9 cellular contexts compared by ENCODE assay signal in the genomic region with DNA sequence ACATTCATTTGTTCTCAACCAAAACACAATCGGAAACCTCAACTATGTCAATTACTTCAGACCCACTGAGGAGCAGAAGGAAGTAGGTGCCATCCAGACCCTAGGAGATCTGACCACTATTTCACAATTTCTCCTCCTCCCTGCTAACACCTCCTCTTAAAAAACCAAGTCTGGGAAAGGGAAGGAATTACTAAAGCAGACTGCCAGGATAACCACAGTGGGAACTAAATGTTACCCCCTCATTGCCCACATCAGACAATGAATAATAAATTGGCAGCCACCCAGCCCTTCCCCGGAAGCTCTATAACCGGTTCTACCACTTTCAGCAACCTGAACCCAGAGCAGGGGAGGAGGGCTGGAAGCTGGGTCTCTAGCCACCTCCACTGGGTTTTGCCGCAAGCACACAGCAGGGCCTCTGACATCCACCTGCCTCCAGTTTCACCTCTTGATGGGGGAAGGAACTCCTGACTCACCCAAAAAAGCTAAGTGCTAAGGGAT. TPM values are rescaled to one million over a fixed set of nuclear protein-coding genes. Genes with fewer than 3 reads are reported as not detected.
A peak's percentile ranks its signal among the peaks of the same experiment; 100 is the strongest.
DNase-seq lines count a peak whose midpoint lies in the region; ATAC-seq, FAIRE-seq and TF ChIP-seq lines count a peak whose summit lies in the region.
"Had no signal": no experiment of that assay in that cellular context is flagged by ENCODE, and none has a peak within 500 bp of the region (broad histone marks: within the 10 kb centered on the region; RNA-seq: fewer than 3 reads in every experiment).

No MANE protein-coding gene starts in this region.

- H3K4me3 ChIP-seq in AG09309 (ENCODE audit: control insufficient read depth, low read depth, low read length) (no peak overlapping the region), bronchial epithelial cell (ENCODE audit: low read depth, low read length) (no peak overlapping the region), vagina (no peak overlapping the region)

- peak; percentile 69 to 72 for ATAC-seq in naive thymus-derived CD8-positive, alpha-beta T cell
- no peak for ATAC-seq in sciatic nerve
- ATAC-seq in HG03280 (IDR thresholded peaks at IDR 0.05; ENCODE audit: unreplicated experiment), result no peak

- peak; percentile 23 for FAIRE-seq in bronchial epithelial cell (lab: Jason Lieb, UNC)

- no peak for TF ChIP-seq CTCF in AG09309 (IDR thresholded peaks at IDR 0.05; ENCODE audit: control insufficient read depth, insufficient read depth, low read depth, low read length, missing control alignments)
- TF ChIP-seq CTCF in bronchial epithelial cell (IDR thresholded peaks at IDR 0.05; ENCODE audit: insufficient read depth, low read length, severe bottlenecking), result no peak
- no peak for TF ChIP-seq CTCF in vagina (IDR thresholded peaks at IDR 0.05)

- H3K9me3 ChIP-seq in vagina, result no peaks in the 10 kb centered on the region

- H3K36me3 ChIP-seq in bronchial epithelial cell (ENCODE audit: control insufficient read depth, insufficient read depth, low read length) (no peaks in the 10 kb centered on the region), vagina (no peaks in the 10 kb centered on the region)

- DNase-seq in AG09309 (ENCODE audit: low read depth) (peak; percentile 83), LoVo (ENCODE audit: low spot score) (peak; percentile 96), bronchial epithelial cell (ENCODE audit: low read depth) (peak; percentile 97), vagina (ENCODE audit: extremely low spot score in 2 of 2) (no peak), sciatic nerve (ENCODE audit: low spot score) (no peak)
- DNase-seq in T-helper 2 cell treated with Interferon-gamma antibody and Interleukin-4, amounts not matched to agents 5 μg/mL and 100 μg/mL, for 36 hours (ENCODE audit: low spot score), result no peak
- peak in 6 of 10 donors; percentile 19 to 49 (median 44) for DNase-seq in naive thymus-derived CD8-positive, alpha-beta T cell

- H3K27ac ChIP-seq in vagina, result peak overlapping the region; percentile 24

- H3K27me3 ChIP-seq in bronchial epithelial cell (ENCODE audit: control insufficient read depth, insufficient read depth, low read length) (no peaks in the 10 kb centered on the region), vagina (no peaks in the 10 kb centered on the region)

- H3K4me3 Mint-ChIP-seq in T-helper 2 cell treated with Interferon-gamma antibody and Interleukin-4, amounts not matched to agents 5 μg/mL and 100 μg/mL, for 36 hours, result peak overlapping the region; percentile 1
- peak overlapping the region in 9 of 10 donors; percentile 2 to 70 (median 45) for H3K4me3 Mint-ChIP-seq in naive thymus-derived CD8-positive, alpha-beta T cell
- H3K4me3 Mint-ChIP-seq: brain had no signal

- peak overlapping the region; percentile 56 for H3K27ac Mint-ChIP-seq in T-helper 2 cell treated with Interferon-gamma antibody and Interleukin-4, amounts not matched to agents 5 μg/mL and 100 μg/mL, for 36 hours
- H3K27ac Mint-ChIP-seq in naive thymus-derived CD8-positive, alpha-beta T cell, result peak overlapping the region in 4 of 10 donors; percentile 34 to 70 (median 64)

- intact Hi-C loops in vagina (cut with DNase I) (no loop called here), sciatic nerve (cut with DNase I) (no loop called here)

- peaks cover 24% of the 10 kb centered on the region for H3K4me1 Mint-ChIP-seq in T-helper 2 cell treated with Interferon-gamma antibody and Interleukin-4, amounts not matched to agents 5 μg/mL and 100 μg/mL, for 36 hours (ENCODE audit: low read depth)
- H3K4me1 Mint-ChIP-seq in naive thymus-derived CD8-positive, alpha-beta T cell, result peaks cover 16 to 31% (median 27%) of the 10 kb centered on the region in 4 donors

- H3K9me3 Mint-ChIP-seq in T-helper 2 cell treated with Interferon-gamma antibody and Interleukin-4, amounts not matched to agents 5 μg/mL and 100 μg/mL, for 36 hours, result no peaks in the 10 kb centered on the region
- no peaks in the 10 kb centered on the region for H3K9me3 Mint-ChIP-seq in naive thymus-derived CD8-positive, alpha-beta T cell
- H3K9me3 Mint-ChIP-seq: brain had no signal

- H3K4me1 ChIP-seq in vagina, result peaks cover 32% of the 10 kb centered on the region

- TF ChIP-seq POLR2A in vagina (IDR thresholded peaks at IDR 0.05), result no peak

- peaks cover 4% of the 10 kb centered on the region for H3K36me3 Mint-ChIP-seq in T-helper 2 cell treated with Interferon-gamma antibody and Interleukin-4, amounts not matched to agents 5 μg/mL and 100 μg/mL, for 36 hours (ENCODE audit: low read depth)
- peaks cover 0 to 20% (median 4%) of the 10 kb centered on the region in 3 donors for H3K36me3 Mint-ChIP-seq in naive thymus-derived CD8-positive, alpha-beta T cell

- H3K27me3 Mint-ChIP-seq in T-helper 2 cell treated with Interferon-gamma antibody and Interleukin-4, amounts not matched to agents 5 μg/mL and 100 μg/mL, for 36 hours (ENCODE audit: low read depth), result no peaks in the 10 kb centered on the region
- no peaks in the 10 kb centered on the region for H3K27me3 Mint-ChIP-seq in naive thymus-derived CD8-positive, alpha-beta T cell
- H3K27me3 Mint-ChIP-seq: brain had no signal

- POLR2A ChIA-PET in naive thymus-derived CD8-positive, alpha-beta T cell (lab: Charles Lee), result interaction anchor here (1.1 kb wide), 1 partner anchor 93 kb away, joined by 6 read pairs; a partner anchor contains a TSS

RNA-seq across cellular contexts. Expression of a gene that starts 17.6 kb away (rescaled TPM):
- total RNA-seq in bronchial epithelial cell (1.8 and 2.7 TPM in 2 replicates), vagina (2.9 TPM), sciatic nerve (0.49 TPM)
- total RNA-seq in naive thymus-derived CD8-positive, alpha-beta T cell, result 1 to 10 TPM; 2.0 to 2.2 TPM
- under 1 TPM in 1 of 3 donors, not detected in 2; 0.40 TPM for polyA plus RNA-seq in naive thymus-derived CD8-positive, alpha-beta T cell

RNA-seq across cellular contexts. Expression of a gene that starts 19.5 kb away (rescaled TPM):
- total RNA-seq in bronchial epithelial cell (30.3 and 34.0 TPM in 2 replicates), vagina (34.4 TPM), sciatic nerve (24.9 TPM)
- 10 to 100 TPM; 28.9 to 33.8 TPM for total RNA-seq in naive thymus-derived CD8-positive, alpha-beta T cell
- 10 to 100 TPM; 13.2 to 15.5 (median 13.8) TPM for polyA plus RNA-seq in naive thymus-derived CD8-positive, alpha-beta T cell

RNA-seq across cellular contexts. Expression of a gene that starts 19.9 kb away (rescaled TPM):
- total RNA-seq in bronchial epithelial cell (21.1 and 30.7 TPM in 2 replicates), vagina (14.0 TPM), sciatic nerve (36.2 TPM)
- total RNA-seq in naive thymus-derived CD8-positive, alpha-beta T cell, result 10 to 100 TPM; 37.6 to 38.4 TPM
- polyA plus RNA-seq in naive thymus-derived CD8-positive, alpha-beta T cell, result 10 to 100 TPM; 17.5 to 37.5 (median 31.3) TPM

RNA-seq across cellular contexts. Expression of a gene that starts 23.5 kb away (rescaled TPM):
- 12.4 and 13.8 TPM in 2 replicates for total RNA-seq in bronchial epithelial cell
- total RNA-seq in naive thymus-derived CD8-positive, alpha-beta T cell, result 10 to 100 TPM; 17.8 to 19.4 TPM
- polyA plus RNA-seq in naive thymus-derived CD8-positive, alpha-beta T cell, result 10 to 100 TPM; 46.5 to 53.9 (median 50.6) TPM
- 69.7 TPM for total RNA-seq in vagina
- 9.8 TPM for total RNA-seq in sciatic nerve

RNA-seq across cellular contexts. Expression of a gene that starts 32.3 kb away (rescaled TPM):
- total RNA-seq in bronchial epithelial cell (15.0 and 20.1 TPM in 2 replicates), vagina (19.6 TPM), sciatic nerve (38.3 TPM)
- 10 to 100 TPM; 18.2 to 19.1 TPM for total RNA-seq in naive thymus-derived CD8-positive, alpha-beta T cell
- 10 to 100 TPM; 13.4 to 19.4 (median 16.8) TPM for polyA plus RNA-seq in naive thymus-derived CD8-positive, alpha-beta T cell

Comparison
In these comparisons a context has a peak if more than half of its experiments do, and no peak if none do; other contexts are left out.
1. DNase-seq: peak in AG09309 (single experiment), LoVo (single experiment), bronchial epithelial cell (single experiment) and naive thymus-derived CD8-positive, alpha-beta T cell (6 of 10); none in T-helper 2 cell treated with Interferon-gamma antibody and Interleukin-4, amounts not matched to agents 5 μg/mL and 100 μg/mL, for 36 hours (single experiment), vagina (0 of 2) and sciatic nerve (single experiment).
2. ATAC-seq: peak in naive thymus-derived CD8-positive, alpha-beta T cell (2 of 2); none in sciatic nerve (single experiment) and HG03280 (single experiment).